ENCODE assay signal across 22 cellular contexts in genomic region chr10:113970641-113971040, GRCh38.
"Had no signal": no experiment of that assay in that cellular context is flagged by ENCODE, and none has a peak within 500 bp of the region (broad histone marks: within the 10 kb centered on the region; RNA-seq: fewer than 3 reads in every experiment).

No MANE protein-coding gene starts in this region.

- H3K9me3 ChIP-seq: esophagus muscularis mucosa, thyroid gland, upper lobe of right lung had no signal

- H3K27me3 ChIP-seq: esophagus muscularis mucosa, thyroid gland, upper lobe of right lung had no signal

- H3K4me3 ChIP-seq: coronary artery, esophagus muscularis mucosa, left ventricle myocardium inferior, thyroid gland, upper lobe of right lung had no signal

- H3K4me1 ChIP-seq: esophagus muscularis mucosa, left ventricle myocardium inferior, thyroid gland, upper lobe of right lung had no signal

- H3K9me3 Mint-ChIP-seq: natural killer cell had no signal

- DNase-seq: activated CD4-positive, alpha-beta memory T cell treated with anti-CD3 and anti-CD28 coated beads for 36 hours; activated CD4-positive, alpha-beta T cell treated with anti-CD3 and anti-CD28 coated beads for 48 hours; activated effector memory CD4-positive, alpha-beta T cell treated with Interleukin-2 at 50 U/mL for 16 hours; activated naive CD4-positive, alpha-beta T cell treated with anti-CD3 and anti-CD28 coated beads for 36 hours; activated naive CD8-positive, alpha-beta T cell treated with anti-CD3 and anti-CD28 coated beads, Interleukin-2, amount 50 U/mL, for 24 hours; activated T-cell treated with anti-CD3 and anti-CD28 coated beads, Interleukin-2, amount 50 U/mL, for 72 hours; cerebellar nuclear complex; glutamatergic neuron; hippocampal formation; left ventricle myocardium inferior; mammary epithelial cell; natural killer cell; retina; stimulated activated CD4-positive, alpha-beta T cell treated with anti-CD3 and anti-CD28 coated beads, Interleukin-4, amount 100 ng/mL, for 1 hour; stimulated activated naive CD4-positive, alpha-beta T cell treated with Interleukin-2 at 50 U/mL for 16 hours; substantia nigra; thyroid gland; upper lobe of right lung had no signal

- H3K36me3 Mint-ChIP-seq: activated CD4-positive, alpha-beta memory T cell treated with anti-CD3 and anti-CD28 coated beads for 36 hours; mesothelial cell of epicardium had no signal

- H3K36me3 ChIP-seq: esophagus muscularis mucosa, left ventricle myocardium inferior, thyroid gland, upper lobe of right lung had no signal

- H3K27ac ChIP-seq: coronary artery, esophagus muscularis mucosa, left ventricle myocardium inferior, thyroid gland, upper lobe of right lung had no signal

- H3K27ac Mint-ChIP-seq: activated CD4-positive, alpha-beta memory T cell treated with anti-CD3 and anti-CD28 coated beads for 36 hours; activated naive CD4-positive, alpha-beta T cell treated with anti-CD3 and anti-CD28 coated beads for 36 hours; activated naive CD8-positive, alpha-beta T cell treated with anti-CD3 and anti-CD28 coated beads, Interleukin-2, amount 50 U/mL, for 24 hours; activated T-cell treated with anti-CD3 and anti-CD28 coated beads, Interleukin-2, amount 50 U/mL, for 72 hours; mesothelial cell of epicardium; natural killer cell; progenitor cell of endocrine pancreas had no signal

- ATAC-seq: activated naive CD8-positive, alpha-beta T cell treated with anti-CD3 and anti-CD28 coated beads, Interleukin-2, amount 50 U/mL, for 24 hours; activated T-cell treated with anti-CD3 and anti-CD28 coated beads, Interleukin-2, amount 50 U/mL, for 72 hours; natural killer cell; upper lobe of right lung had no signal
